Comparison of ENCODE assay signal across 8 cellular contexts in genomic region chr6:36386495-36387439, GRCh38. TPM values are rescaled to one million over a fixed set of nuclear protein-coding genes. Genes with fewer than 3 reads are reported as not detected.
DNase-seq lines count a peak whose midpoint lies in the region; ATAC-seq, FAIRE-seq and TF ChIP-seq lines count a peak whose summit lies in the region.

No MANE protein-coding gene starts in this region.

- no peaks in the 10 kb centered on the region for H3K9me3 ChIP-seq in SJSA1 (replicated peaks)

- FAIRE-seq in GM19239 (lab: Jason Lieb, UNC), result peak; percentile 8

- H3K4me3 ChIP-seq in SJSA1 (peak overlapping the region; percentile 43), kidney epithelial cell (ENCODE audit: low read depth, low read length) (peak overlapping the region; percentile 39)

- no peaks in the 10 kb centered on the region for H3K27me3 ChIP-seq in SJSA1 (replicated peaks)
- H3K27me3 ChIP-seq in kidney epithelial cell (ENCODE audit: control insufficient read depth, insufficient read depth, low read length), result peaks cover 10% of the 10 kb centered on the region

- H3K9me3 Mint-ChIP-seq in central memory CD8-positive, alpha-beta T cell, result no peaks in the 10 kb centered on the region

- H3K27me3 Mint-ChIP-seq in central memory CD8-positive, alpha-beta T cell, result peaks cover 20% of the 10 kb centered on the region

- H3K36me3 Mint-ChIP-seq in central memory CD8-positive, alpha-beta T cell (ENCODE audit: insufficient read depth), result peaks cover 3% of the 10 kb centered on the region

- H3K4me3 Mint-ChIP-seq in central memory CD8-positive, alpha-beta T cell, result peak overlapping the region; percentile 88

- peak overlapping the region; percentile 31 for H3K27ac ChIP-seq in SJSA1

- peak overlapping the region; percentile 85 for H3K27ac Mint-ChIP-seq in central memory CD8-positive, alpha-beta T cell (ENCODE audit: low read depth)

- peak; percentile 60 for ATAC-seq in central memory CD8-positive, alpha-beta T cell (replicated peaks; ENCODE audit: extremely low read depth, poor library complexity, severe bottlenecking)
- ATAC-seq in HG02840 (IDR thresholded peaks at IDR 0.05; ENCODE audit: low FRiP score, unreplicated experiment), result no peak

- peaks cover 18% of the 10 kb centered on the region for H3K4me1 Mint-ChIP-seq in central memory CD8-positive, alpha-beta T cell

- peak; percentile 21 for TF ChIP-seq CTCF in kidney epithelial cell (IDR thresholded peaks at IDR 0.05; ENCODE audit: insufficient read depth, low read length, poor library complexity, severe bottlenecking)

- peak; percentile 61 for DNase-seq in AG08395 (ENCODE audit: low spot score)
- DNase-seq in GM19239 (ENCODE audit: insufficient read length, low spot score), result no peak
- DNase-seq in SJSA1 (ENCODE audit: low read depth in 1 of 2, low spot score in 2 of 2), result peak; percentile 69 to 81
- peak in 1 of 2 donors; percentile 19 for DNase-seq in central memory CD8-positive, alpha-beta T cell (ENCODE audit: low spot score in 2 of 2)
- DNase-seq in kidney epithelial cell (ENCODE audit: low read depth), result peak; percentile 23
- DNase-seq in stimulated activated CD4-positive, alpha-beta T cell treated with anti-CD3 and anti-CD28 coated beads, Interleukin-2, amount 100 ng/mL, for 24 hours, result peak; percentile 15 to 19
- no peak for DNase-seq in NCI-H774 (lab: John Stamatoyannopoulos, UW)

- H3K4me1 ChIP-seq in SJSA1 (replicated peaks), result peaks cover 16% of the 10 kb centered on the region

- no peaks in the 10 kb centered on the region for H3K36me3 ChIP-seq in SJSA1
- no peaks in the 10 kb centered on the region for H3K36me3 ChIP-seq in kidney epithelial cell (ENCODE audit: control insufficient read depth, insufficient read depth, low read length)

RNA-seq across cellular contexts. Expression of gene ETV7, which starts 0.7 kb away (rescaled TPM):
- 2.0 TPM in 1 of 2 replicates, not detected in the other for total RNA-seq in SJSA1 (2014; rRNA removed; shearing (Covaris generic))
- total RNA-seq in kidney epithelial cell, result 6.8 and 8.4 TPM in 2 replicates

RNA-seq across cellular contexts. Expression of gene BNIP5, which starts 50.1 kb away (rescaled TPM):
- not detected in 2 replicates for total RNA-seq in SJSA1 (2014; rRNA removed; shearing (Covaris generic))
- 0.07 TPM in 1 of 2 replicates, not detected in the other for total RNA-seq in kidney epithelial cell

RNA-seq across cellular contexts. Expression of gene PXT1, which starts 55.9 kb away (rescaled TPM):
- total RNA-seq in SJSA1 (2014; rRNA removed; shearing (Covaris generic)), result not detected in 2 replicates
- total RNA-seq in kidney epithelial cell, result not detected in 2 replicates

RNA-seq across cellular contexts. Expression of gene KCTD20, which starts 56.0 kb away (rescaled TPM):
- 78.8 and 117 TPM in 2 replicates for total RNA-seq in SJSA1 (2014; rRNA removed; shearing (Covaris generic))
- 51.6 and 55.2 TPM in 2 replicates for total RNA-seq in kidney epithelial cell

Comparison
In these comparisons a context has a peak if more than half of its experiments do, and no peak if none do; other contexts are left out.
1. DNase-seq: peak in AG08395 (single experiment), SJSA1 (2 of 2), kidney epithelial cell (single experiment) and stimulated activated CD4-positive, alpha-beta T cell treated with anti-CD3 and anti-CD28 coated beads, Interleukin-2, amount 100 ng/mL, for 24 hours (2 of 2); none in GM19239 (single experiment) and NCI-H774 (single experiment).